19 cellular contexts compared by ENCODE assay signal in the genomic region with DNA sequence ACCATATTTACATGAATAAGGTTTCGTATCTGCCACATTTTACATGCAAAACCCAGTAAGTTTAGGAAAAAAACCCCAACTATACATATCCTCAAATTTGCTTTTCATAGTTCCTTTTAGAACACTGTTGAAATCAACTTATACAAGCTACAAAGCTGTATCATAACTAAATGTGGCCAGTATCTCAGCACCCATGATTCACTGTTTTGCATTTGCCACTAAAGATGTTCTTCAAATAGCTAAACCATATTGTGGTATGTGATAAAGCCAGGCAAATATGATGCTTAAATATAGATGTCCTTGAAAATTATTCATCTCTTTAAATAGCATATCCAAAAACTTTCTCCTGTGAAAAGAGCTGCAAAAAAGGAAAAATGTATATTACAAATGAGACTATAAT. TPM values are rescaled to one million over a fixed set of nuclear protein-coding genes. Genes with fewer than 3 reads are reported as not detected.
A peak's percentile ranks its signal among the peaks of the same experiment; 100 is the strongest.
DNase-seq lines count a peak whose midpoint lies in the region; ATAC-seq, FAIRE-seq and TF ChIP-seq lines count a peak whose summit lies in the region.
"Had no signal": no experiment of that assay in that cellular context is flagged by ENCODE, and none has a peak within 500 bp of the region (broad histone marks: within the 10 kb centered on the region; RNA-seq: fewer than 3 reads in every experiment).

No MANE protein-coding gene starts in this region.

- WGBS in HepG2 (ENCODE audit: low lambda C conversion rate): 91% methylated on average over 1 of the region's 1 CpG
- WGBS in right lobe of liver (ENCODE audit: insufficient coverage, low coverage, low lambda C conversion rate, missing lambda C conversion rate): 92% methylated on average over 1 of the region's 1 CpG
- WGBS in lower leg skin, 2 donors: 95 to 97% methylated on average over 1 of the region's 1 CpG

- H2AFZ ChIP-seq in HepG2 (ENCODE audit: low read length) (no peak overlapping the region), keratinocyte (ENCODE audit: control insufficient read depth, low read length) (no peak overlapping the region)

- no peak for FAIRE-seq in HepG2 (lab: Jason Lieb, UNC)
- FAIRE-seq in keratinocyte (lab: Jason Lieb, UNC): peak; percentile 44
- FAIRE-seq: H1 had no signal

- no peak overlapping the region for H3K4me2 ChIP-seq in HepG2 (ENCODE audit: low read depth, low read length)
- no peak overlapping the region for H3K4me2 ChIP-seq in keratinocyte (ENCODE audit: control insufficient read depth, extremely low read depth, insufficient read depth, low read depth, low read length)

- peaks cover 68% of the 10 kb centered on the region for H3K4me1 ChIP-seq in HepG2 (ENCODE audit: insufficient read depth, low read length)
- H3K4me1 ChIP-seq in right lobe of liver: peaks cover 0 to 27% (median 5%) of the 10 kb centered on the region in 4 donors
- H3K4me1 ChIP-seq in keratinocyte (ENCODE audit: control insufficient read depth, extremely low read depth, insufficient read depth, low read length): no peaks in the 10 kb centered on the region

- ATAC-seq in HepG2: no peak
- ATAC-seq in right lobe of liver: no peak
- no peak for ATAC-seq in GM19035 (IDR thresholded peaks at IDR 0.05; ENCODE audit: unreplicated experiment)
- ATAC-seq: Right ventricle myocardium inferior had no signal

- dilution Hi-C loops in keratinocyte (cut with MboI; ENCODE audit: extremely low pct_ligation_motif_present, low sequenced_read_pairs): no loop called here

- H3K79me2 ChIP-seq in HepG2 (ENCODE audit: insufficient read depth, low read length) (peaks cover 87% of the 10 kb centered on the region), keratinocyte (ENCODE audit: control insufficient read depth, insufficient read depth, low read length) (peaks cover 73% of the 10 kb centered on the region)

- H4K20me1 ChIP-seq in HepG2 (ENCODE audit: insufficient read depth, low read length) (peaks cover 78% of the 10 kb centered on the region), keratinocyte (ENCODE audit: control insufficient read depth, extremely low read depth, insufficient read depth, low read length) (peaks cover 3% of the 10 kb centered on the region)

- TF ChIP-seq EP300 in HepG2 (IDR thresholded peaks at IDR 0.05; ENCODE audit: low read depth in 2 of 2, low read length in 2 of 2) (no peak), HepG2 (CRISPR knock-in tag; IDR thresholded peaks at IDR 0.05; ENCODE audit: borderline replicate concordance) (no peak)

- H3K9me3 ChIP-seq in HepG2 (ENCODE audit: low read length): no peaks in the 10 kb centered on the region
- H3K9me3 ChIP-seq in right lobe of liver: no peaks in the 10 kb centered on the region
- H3K9me3 ChIP-seq in SK-N-MC (ENCODE audit: low read depth, low read length): no peaks in the 10 kb centered on the region
- no peaks in the 10 kb centered on the region for H3K9me3 ChIP-seq in keratinocyte (ENCODE audit: control insufficient read depth, low read depth, low read length)
- H3K9me3 ChIP-seq: BE2C had no signal

- H3K9ac ChIP-seq in HepG2 (ENCODE audit: insufficient read depth, low read depth, low read length): no peak overlapping the region
- no peak overlapping the region for H3K9ac ChIP-seq in SK-N-MC (ENCODE audit: insufficient read length)
- H3K9ac ChIP-seq in keratinocyte (ENCODE audit: control insufficient read depth, extremely low read depth, insufficient read depth, low read length): no peak overlapping the region

- in situ Hi-C loops in HepG2 (cut with HindIII; ENCODE audit: extremely low pct_ligation_motif_present, low pct_unique_long_range_greater_than_20kb): no loop called here

- CTCF ChIA-PET in HepG2 (lab: Yijun Ruan, JAX; ENCODE audit: low intra/inter-chr PET ratio, low total read pairs): no interaction called here

- POLR2A ChIA-PET in HepG2 (lab: Yijun Ruan, JAX): no interaction called here

- no peaks in the 10 kb centered on the region for H3K36me3 ChIP-seq in HepG2 (replicated peaks in 1 of 2; ENCODE audit: control insufficient read depth in 1 of 2, insufficient read depth in 2 of 2, low read length in 2 of 2)
- H3K36me3 ChIP-seq in right lobe of liver: no peaks in the 10 kb centered on the region
- no peaks in the 10 kb centered on the region for H3K36me3 ChIP-seq in SK-N-MC (ENCODE audit: insufficient read depth, low read length)
- no peaks in the 10 kb centered on the region for H3K36me3 ChIP-seq in keratinocyte (ENCODE audit: control insufficient read depth in 2 of 2, extremely low read depth in 1 of 2, insufficient read depth in 2 of 2, low read length in 2 of 2)
- H3K36me3 ChIP-seq: BE2C had no signal

- H3K27me3 ChIP-seq in HepG2 (ENCODE audit: control insufficient read depth in 1 of 2, insufficient read depth in 2 of 2, low read length in 2 of 2): no peaks in the 10 kb centered on the region
- H3K27me3 ChIP-seq in right lobe of liver: no peaks in the 10 kb centered on the region
- H3K27me3 ChIP-seq in keratinocyte (ENCODE audit: control insufficient read depth, extremely low read depth, insufficient read depth, low read length): no peaks in the 10 kb centered on the region
- H3K27me3 ChIP-seq: BE2C had no signal

- TF ChIP-seq CTCF in HepG2 (CRISPR knock-in tag; IDR thresholded peaks at IDR 0.05): no peak
- no peak for TF ChIP-seq CTCF in right lobe of liver (IDR thresholded peaks at IDR 0.05)
- TF ChIP-seq CTCF in keratinocyte (optimal IDR thresholded peaks at IDR 0.05 in 1 of 3, IDR thresholded peaks at IDR 0.05 in 1 of 3, conservative IDR thresholded peaks at IDR 0.05 in 1 of 3; ENCODE audit: extremely low read depth in 1 of 3, insufficient read depth in 2 of 3, low read length in 3 of 3): no peak
- TF ChIP-seq CTCF in lower leg skin (IDR thresholded peaks at IDR 0.05): no peak

- no TSS peak for BruUV-seq in HepG2 (replicated peaks; lab: Mats Ljungman, UMichigan)

- no peaks in the 10 kb centered on the region for H3K9me1 ChIP-seq in keratinocyte (ENCODE audit: control insufficient read depth, extremely low read depth, insufficient read depth, low read length)

- no peak overlapping the region for H3K27ac ChIP-seq in HepG2 (ENCODE audit: extremely low read length, insufficient read depth, low read length)
- H3K27ac ChIP-seq in right lobe of liver: no peak overlapping the region
- peak overlapping the region; percentile 2; the same call in 1 of the 2 replicates for H3K27ac ChIP-seq in SK-N-MC
- H3K27ac ChIP-seq in keratinocyte (ENCODE audit: control insufficient read depth, insufficient read depth, low read length): no peak overlapping the region

- no peak for TF ChIP-seq POLR2A in HepG2 (IDR thresholded peaks at IDR 0.05; ENCODE audit: insufficient read depth in 1 of 2, low read depth in 2 of 2, low read length in 2 of 2)
- TF ChIP-seq POLR2A in right lobe of liver (IDR thresholded peaks at IDR 0.05): no peak
- no peak for TF ChIP-seq POLR2A in lower leg skin (IDR thresholded peaks at IDR 0.05)

- no peak for TF ChIP-seq RAD21 in HepG2 (CRISPR knock-in tag; IDR thresholded peaks at IDR 0.05)

- no peak for DNase-seq in HepG2 (ENCODE audit: low spot score)
- DNase-seq in right lobe of liver: no peak
- DNase-seq in SK-N-MC (ENCODE audit: low read depth, low spot score): no peak
- no peak for DNase-seq in keratinocyte (ENCODE audit: low read depth, low spot score)
- DNase-seq in superior temporal gyrus (ENCODE audit: extremely low spot score): peak; percentile 71
- DNase-seq in germinal center (ENCODE audit: low spot score): no peak
- no peak for DNase-seq in lower leg skin (ENCODE audit: low spot score in 2 of 2)
- DNase-seq: BE2C; CD4-positive, CD25-positive, alpha-beta regulatory T cell; COR-L47; GDM1; Kasumi-1; MM.1S; NCI-H1092 treated with DMSO at 0.1 percent for 48 hours; NCI-H146; NCI-H2081 treated with DMSO at 0.1 percent for 48 hours had no signal

- intact Hi-C loops in HepG2 (cut with micrococcal nuclease; ENCODE audit: unreplicated experiment) (no loop called here), right lobe of liver (cut with DNase I) (no loop called here), lower leg skin (cut with DNase I; ENCODE audit: low total_unique reads) (no loop called here)

- H3K4me3 ChIP-seq in HepG2 (replicated peaks in 1 of 3; ENCODE audit: insufficient read depth in 1 of 3, low read depth in 2 of 3, low read length in 3 of 3) (no peak overlapping the region), right lobe of liver (no peak overlapping the region), SK-N-MC (no peak overlapping the region), keratinocyte (ENCODE audit: control insufficient read depth in 2 of 3, extremely low read depth in 1 of 3, insufficient read depth in 2 of 3, low read depth in 1 of 3, low read length in 3 of 3) (no peak overlapping the region), lower leg skin (ENCODE audit: low read depth, poor library complexity, severe bottlenecking) (no peak overlapping the region)

RNA-seq across cellular contexts. Expression of a gene that starts 30.0 kb away (rescaled TPM):
- total RNA-seq in HepG2 (2016; rRNA removed; fragmentation: Illumina TruSeq; extraction: Trizol) (119 and 174 TPM in 2 replicates), right lobe of liver (10 to 100 TPM; 11.6 to 23.9 (median 19.8) TPM), lower leg skin (10 to 100 TPM; 18.0 to 34.8 (median 23.2) TPM)
- total RNA-seq in HepG2 (2016; cell fraction: cytosol; rRNA removed; fragmentation: Illumina TruSeq; extraction: Trizol; ENCODE audit: low read depth): 13.0 and 13.5 TPM in 2 replicates
- total RNA-seq in HepG2 (2016; cell fraction: insoluble cytoplasmic fraction; rRNA removed; fragmentation: Illumina TruSeq; extraction: Trizol): 112 and 164 TPM in 2 replicates
- total RNA-seq in HepG2 (2016; cell fraction: membrane; rRNA removed; fragmentation: Illumina TruSeq; extraction: Trizol): 35.2 and 39.5 TPM in 2 replicates
- 134 and 149 TPM in 2 replicates for total RNA-seq in HepG2 (2016; cell fraction: nucleus; rRNA removed; fragmentation: Illumina TruSeq; extraction: Trizol)
- polyA plus RNA-seq in HepG2 (2011; rRNA removed) (31.9 and 38.1 TPM in 2 replicates), keratinocyte (6.1 to 12.6 TPM (median 7.8 TPM) in 3 replicates)
- 14.6 and 24.9 TPM in 2 replicates for polyA plus RNA-seq in HepG2 (2011; cell fraction: cytosol; rRNA removed)
- polyA plus RNA-seq in HepG2 (2011; cell fraction: nucleus; rRNA removed): 19.3 and 29.4 TPM in 2 replicates
- 62.4 and 98.0 TPM in 2 replicates for polyA plus RNA-seq in HepG2 (2012)
- polyA plus RNA-seq in HepG2 (2016; cell fraction: cytosol; fragmentation: Illumina TruSeq; extraction: Trizol; ENCODE audit: low read depth): 1.6 and 1.8 TPM in 2 replicates
- polyA plus RNA-seq in HepG2 (2016; cell fraction: insoluble cytoplasmic fraction; fragmentation: Illumina TruSeq; extraction: Trizol; ENCODE audit: low read depth): 87.7 and 90.4 TPM in 2 replicates
- 6.9 and 8.4 TPM in 2 replicates for polyA plus RNA-seq in HepG2 (2016; cell fraction: membrane; fragmentation: Illumina TruSeq; extraction: Trizol; ENCODE audit: low read depth)
- polyA plus RNA-seq in HepG2 (2016; cell fraction: nucleus; fragmentation: Illumina TruSeq; extraction: Trizol; ENCODE audit: insufficient read depth, low read depth): 77.5 and 87.9 TPM in 2 replicates
- 17.3 and 25.8 TPM in 2 replicates for polyA minus RNA-seq in HepG2 (2011; rRNA and poly(A)+ RNA removed; ENCODE audit: low replicate concordance)
- 82.6 and 95.3 TPM in 2 replicates for polyA minus RNA-seq in HepG2 (2011; cell fraction: cytosol; rRNA and poly(A)+ RNA removed)
- 275 and 284 TPM in 2 replicates for polyA minus RNA-seq in HepG2 (2011; cell fraction: nucleus; rRNA and poly(A)+ RNA removed)
- 54.1 TPM for polyA plus RNA-seq in keratinocyte (2011; ENCODE audit: low read depth)
- polyA plus RNA-seq in keratinocyte (2011; cell fraction: cytosol; rRNA removed): 6.1 and 9.9 TPM in 2 replicates
- polyA plus RNA-seq in keratinocyte (2011; cell fraction: nucleus; rRNA removed): 10.9 and 14.1 TPM in 2 replicates
- polyA plus RNA-seq in keratinocyte (2012; ENCODE audit: low replicate concordance): 7.1 and 16.7 TPM in 2 replicates
- polyA minus RNA-seq in keratinocyte: 5.1 to 35.5 TPM (median 8.1 TPM) in 3 replicates
- polyA minus RNA-seq in keratinocyte (2011; cell fraction: cytosol; rRNA and poly(A)+ RNA removed): 12.3 TPM
- polyA minus RNA-seq in keratinocyte (2011; cell fraction: nucleus; rRNA and poly(A)+ RNA removed): 14.0 and 38.4 TPM in 2 replicates
